ENCODE assay signal across 11 cellular contexts in the genomic region with DNA sequence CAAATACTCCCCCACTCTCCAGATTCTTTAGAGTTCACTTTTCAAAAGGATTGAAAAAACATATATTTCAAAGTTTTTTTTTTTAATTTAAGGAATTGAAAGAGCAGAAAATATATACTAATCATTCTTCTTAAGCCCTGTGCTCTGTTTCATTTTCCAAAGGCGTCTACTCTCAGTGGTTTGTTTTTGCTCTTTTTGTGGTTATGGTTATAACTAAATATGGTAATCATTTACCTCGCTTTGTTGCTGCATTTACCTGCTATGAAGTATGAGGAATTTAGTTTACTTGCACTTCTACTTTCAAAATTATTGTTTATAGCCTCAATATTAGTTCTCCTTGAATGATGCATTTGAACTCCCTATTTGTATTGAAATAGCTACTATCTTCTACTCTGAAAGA. TPM values are rescaled to one million over a fixed set of nuclear protein-coding genes. Genes with fewer than 3 reads are reported as not detected.
DNase-seq lines count a peak whose midpoint lies in the region; ATAC-seq lines count a peak whose summit lies in the region.
"Had no signal": no experiment of that assay in that cellular context is flagged by ENCODE, and none has a peak within 500 bp of the region (broad histone marks: within the 10 kb centered on the region; RNA-seq: fewer than 3 reads in every experiment).

No MANE protein-coding gene starts in this region.

- peak; percentile 51 for ATAC-seq in activated CD4-positive, alpha-beta T cell treated with anti-CD3 and anti-CD28 coated beads for 36 hours
- peak; percentile 97 for ATAC-seq in GM21723 (IDR thresholded peaks at IDR 0.05; ENCODE audit: unreplicated experiment)
- ATAC-seq in HG03378 (IDR thresholded peaks at IDR 0.05; ENCODE audit: unreplicated experiment) = peak; percentile 95

- H3K27me3 Mint-ChIP-seq in activated CD4-positive, alpha-beta T cell treated with anti-CD3 and anti-CD28 coated beads for 36 hours = peaks cover 11% of the 10 kb centered on the region

- H3K27ac Mint-ChIP-seq in activated CD4-positive, alpha-beta T cell treated with anti-CD3 and anti-CD28 coated beads for 36 hours = no peak overlapping the region

- POLR2A ChIA-PET in activated CD4-positive, alpha-beta T cell treated with anti-CD3 and anti-CD28 coated beads for 36 hours (lab: Charles Lee) = no interaction called here

- peaks cover 7% of the 10 kb centered on the region for H3K9me3 Mint-ChIP-seq in activated CD4-positive, alpha-beta T cell treated with anti-CD3 and anti-CD28 coated beads for 36 hours (ENCODE audit: low read depth)

- no peaks in the 10 kb centered on the region for H3K36me3 Mint-ChIP-seq in activated CD4-positive, alpha-beta T cell treated with anti-CD3 and anti-CD28 coated beads for 36 hours (ENCODE audit: low read depth)

- intact Hi-C loops in activated CD4-positive, alpha-beta T cell treated with anti-CD3 and anti-CD28 coated beads for 36 hours (cut with DNase I, micrococcal nuclease) = no loop called here

- no peak overlapping the region for H3K4me3 Mint-ChIP-seq in activated CD4-positive, alpha-beta T cell treated with anti-CD3 and anti-CD28 coated beads for 36 hours

- CTCF ChIA-PET in activated CD4-positive, alpha-beta T cell treated with anti-CD3 and anti-CD28 coated beads for 36 hours (lab: Charles Lee) = interaction anchor here (0.6 kb wide), 1 partner anchor 15 kb away, joined by 3 read pairs; no protein-coding TSS in a partner anchor

- no peak for DNase-seq in activated CD4-positive, alpha-beta T cell treated with anti-CD3 and anti-CD28 coated beads for 36 hours
- DNase-seq in activated CD4-positive, alpha-beta T cell treated with anti-CD3 and anti-CD28 coated beads for 48 hours = no peak
- DNase-seq in renal cortical epithelial cell (ENCODE audit: low read depth) (peak; percentile 50), HuH-7 (ENCODE audit: low spot score) (no peak), EL (no peak)
- no peak for DNase-seq in effector CD8-positive, alpha-beta T cell (lab: John Stamatoyannopoulos, UW)
- DNase-seq: foreskin fibroblast, KBM-7, substantia nigra had no signal

- H3K4me1 Mint-ChIP-seq in activated CD4-positive, alpha-beta T cell treated with anti-CD3 and anti-CD28 coated beads for 36 hours = peaks cover 7% of the 10 kb centered on the region

RNA-seq across cellular contexts. Expression of a gene that starts 55.9 kb away (rescaled TPM):
- not detected for total RNA-seq in activated CD4-positive, alpha-beta T cell treated with anti-CD3 and anti-CD28 coated beads for 36 hours
- 5.6 and 22.4 TPM in 2 replicates for total RNA-seq in renal cortical epithelial cell
